ENCODE assay signal across 11 cellular contexts in genomic region chr15:59165726-59166125, GRCh38. TPM values are rescaled to one million over a fixed set of nuclear protein-coding genes. Genes with fewer than 3 reads are reported as not detected.
DNase-seq lines count a peak whose midpoint lies in the region; ATAC-seq and TF ChIP-seq lines count a peak whose summit lies in the region.
"Had no signal": no experiment of that assay in that cellular context is flagged by ENCODE, and none has a peak within 500 bp of the region (broad histone marks: within the 10 kb centered on the region; RNA-seq: fewer than 3 reads in every experiment).

No MANE protein-coding gene starts in this region.

- no peaks in the 10 kb centered on the region for H3K9me3 ChIP-seq in HUES6 (ENCODE audit: control insufficient read depth, insufficient read depth, low read depth, low read length)
- no peaks in the 10 kb centered on the region for H3K9me3 ChIP-seq in WERI-Rb-1 (ENCODE audit: severe bottlenecking)
- H3K9me3 ChIP-seq in lower lobe of right lung, result no peaks in the 10 kb centered on the region
- H3K9me3 ChIP-seq in gastrocnemius medialis, result no peaks in the 10 kb centered on the region
- H3K9me3 ChIP-seq: heart left ventricle had no signal

- TF ChIP-seq CTCF in WERI-Rb-1 (IDR thresholded peaks at IDR 0.05; ENCODE audit: low read depth, low read length), result no peak
- TF ChIP-seq CTCF in lower lobe of right lung (IDR thresholded peaks at IDR 0.05), result no peak
- TF ChIP-seq CTCF in gastrocnemius medialis (IDR thresholded peaks at IDR 0.05 in 4 of 5, conservative IDR thresholded peaks at IDR 0.05 in 1 of 5), result no peak

- H3K4me1 ChIP-seq in HUES6 (ENCODE audit: control insufficient read depth, insufficient read depth, low read length) (no peaks in the 10 kb centered on the region), lower lobe of right lung (peaks cover 12% of the 10 kb centered on the region), gastrocnemius medialis (no peaks in the 10 kb centered on the region)
- H3K4me1 ChIP-seq: parathyroid adenoma had no signal

- peak overlapping the region; percentile 10 for H3K27ac ChIP-seq in HUES6 (ENCODE audit: low read depth, low read length)
- peak overlapping the region; percentile 27; the same call in 1 of the 2 replicates for H3K27ac ChIP-seq in WERI-Rb-1
- peak overlapping the region; percentile 15 for H3K27ac ChIP-seq in lower lobe of right lung
- H3K27ac ChIP-seq in gastrocnemius medialis, result no peak overlapping the region
- H3K27ac ChIP-seq: heart left ventricle, parathyroid adenoma had no signal

- intact Hi-C loops in lower lobe of right lung (cut with DNase I), result no loop called here
- intact Hi-C loops in gastrocnemius medialis (cut with DNase I; ENCODE audit: low total_unique reads), result no loop called here

- in situ Hi-C loops in gastrocnemius medialis (cut with MboI; ENCODE audit: low sequenced_read_pairs in 4 of 4), result loop anchor here in 2 of 4 donors (5.0 to 25.0 kb wide), 2 partner anchors 322 to 332 kb away; no protein-coding TSS in a partner anchor

- ATAC-seq in lower lobe of right lung, result peak in 1 of 2 donors; percentile 48
- no peak for ATAC-seq in gastrocnemius medialis
- no peak for ATAC-seq in HG02623 (IDR thresholded peaks at IDR 0.05; ENCODE audit: unreplicated experiment)
- ATAC-seq: heart left ventricle had no signal

- no peak overlapping the region for H3K9ac ChIP-seq in HUES6 (ENCODE audit: low read length)
- H3K9ac ChIP-seq: parathyroid adenoma had no signal

- no peak for TF ChIP-seq POLR2A in gastrocnemius medialis (IDR thresholded peaks at IDR 0.05)

- H3K36me3 ChIP-seq in HUES6 (ENCODE audit: control insufficient read depth, insufficient read depth, low read length) (peaks cover 63% of the 10 kb centered on the region), WERI-Rb-1 (no peaks in the 10 kb centered on the region), lower lobe of right lung (peaks cover 24% of the 10 kb centered on the region), gastrocnemius medialis (peaks cover 0 to 22% of the 10 kb centered on the region in 2 donors)

- H3K27me3 ChIP-seq in HUES6 (ENCODE audit: control insufficient read depth, insufficient read depth, low read length) (no peaks in the 10 kb centered on the region), WERI-Rb-1 (ENCODE audit: insufficient read depth, low read depth, severe bottlenecking) (no peaks in the 10 kb centered on the region), lower lobe of right lung (ENCODE audit: low read depth) (no peaks in the 10 kb centered on the region), gastrocnemius medialis (no peaks in the 10 kb centered on the region)
- H3K27me3 ChIP-seq: heart left ventricle had no signal

- H3K4me3 ChIP-seq in HUES6 (ENCODE audit: low read depth, low read length) (no peak overlapping the region), WERI-Rb-1 (ENCODE audit: low read depth, low read length) (no peak overlapping the region), lower lobe of right lung (no peak overlapping the region), gastrocnemius medialis (no peak overlapping the region)
- H3K4me3 ChIP-seq: heart left ventricle had no signal

- peak; percentile 25 for DNase-seq in DMS53 treated with DMSO at 0.1 percent for 48 hours (lab: John Stamatoyannopoulos, UW; ENCODE audit: unreplicated experiment)
- DNase-seq in WERI-Rb-1, result no peak
- DNase-seq in lower lobe of right lung, result no peak
- no peak for DNase-seq in gastrocnemius medialis
- no peak for DNase-seq in NCI-H2029 (lab: John Stamatoyannopoulos, UW)
- DNase-seq in EL, result no peak
- DNase-seq: heart left ventricle had no signal

RNA-seq across cellular contexts. Expression of gene LDHAL6B, which starts 40.9 kb away (rescaled TPM):
- total RNA-seq in lower lobe of right lung, result not detected
- not detected for total RNA-seq in gastrocnemius medialis
- total RNA-seq: heart left ventricle, M059J had no signal

Comparison
In these comparisons a context has a peak if more than half of its experiments do, and no peak if none do; other contexts are left out.
1. H3K27ac ChIP-seq: peak in HUES6 (single experiment), WERI-Rb-1 (single experiment) and lower lobe of right lung (single experiment); none in gastrocnemius medialis (0 of 4).